ENCODE assay signal across 2 cellular contexts in genomic region chr1:150968491-150968890, GRCh38.
A peak's percentile ranks its signal among the peaks of the same experiment; 100 is the strongest.
TF ChIP-seq lines count a peak whose summit lies in the region.

No MANE protein-coding gene starts in this region.

TF ChIP-seq in IMR-90, 13 proteins besides CTCF, POLR2A, EP300 and RAD21:
- TF ChIP-seq SMC3 (IDR thresholded peaks at IDR 0.05; ENCODE audit: low read depth, low read length) (no peak), RCOR1 (IDR thresholded peaks at IDR 0.05; ENCODE audit: insufficient replicate concordance, low read length) (no peak), MAFK (IDR thresholded peaks at IDR 0.05; ENCODE audit: low read depth, low read length) (no peak), FOS (IDR thresholded peaks at IDR 0.05; ENCODE audit: low read depth, low read length) (no peak), MXI1 (IDR thresholded peaks at IDR 0.05; ENCODE audit: borderline replicate concordance, low read depth, low read length) (no peak), CHD1 (IDR thresholded peaks at IDR 0.05; ENCODE audit: low read depth, low read length) (no peak), NFE2L2 (IDR thresholded peaks at IDR 0.05; ENCODE audit: low read depth, low read length) (no peak), ELK1 (IDR thresholded peaks at IDR 0.05; ENCODE audit: borderline replicate concordance, low read depth, low read length) (no peak), CEBPB (IDR thresholded peaks at IDR 0.05; ENCODE audit: low read depth, low read length) (no peak), BHLHE40 (IDR thresholded peaks at IDR 0.05; ENCODE audit: low read depth, low read length) (no peak), MAZ (IDR thresholded peaks at IDR 0.05; ENCODE audit: borderline replicate concordance, low read depth, low read length) (no peak), USF2 (IDR thresholded peaks at IDR 0.05; ENCODE audit: low read depth, low read length) (no peak), RFX5 (IDR thresholded peaks at IDR 0.05; ENCODE audit: low read depth, low read length) (no peak)

TF ChIP-seq in K562, 482 proteins besides CTCF, POLR2A, EP300 and RAD21:
- TF ChIP-seq POLR2G (IDR thresholded peaks at IDR 0.05; ENCODE audit: low read depth, low read length): 0 out of 2 replicates have a peak, but pooled peaks have one; percentile 5
- no peak for TF ChIP-seq HES1 (IDR thresholded peaks at IDR 0.05; ENCODE audit: low read depth)
- no peak for TF ChIP-seq NR3C1 (CRISPR knock-in tag; IDR thresholded peaks at IDR 0.05)
- no peak for TF ChIP-seq PCBP2 (IDR thresholded peaks at IDR 0.05; ENCODE audit: low read depth, low read length, poor library complexity, severe bottlenecking)
- no peak for TF ChIP-seq CHD7 (IDR thresholded peaks at IDR 0.05; ENCODE audit: low read depth, low read length)
- no peak for TF ChIP-seq MAFK (IDR thresholded peaks at IDR 0.05; ENCODE audit: low read length)
- no peak for TF ChIP-seq TAF9B (IDR thresholded peaks at IDR 0.05; ENCODE audit: partially characterized antibody)
- peak; percentile 41; the same call in 1 of the 2 replicates for TF ChIP-seq POLR2AphosphoS2 (IDR thresholded peaks at IDR 0.05; ENCODE audit: low read length)
- TF ChIP-seq ZNF639 (CRISPR knock-in tag; conservative IDR thresholded peaks at IDR 0.05 in 1 of 2, IDR thresholded peaks at IDR 0.05 in 1 of 2): no peak
- TF ChIP-seq E2F1 (CRISPR knock-in tag; IDR thresholded peaks at IDR 0.05): no peak
- no peak for TF ChIP-seq PRDM10 (IDR thresholded peaks at IDR 0.05; ENCODE audit: partially characterized antibody)
